ENCODE assay signal across 9 cellular contexts in the genomic region with DNA sequence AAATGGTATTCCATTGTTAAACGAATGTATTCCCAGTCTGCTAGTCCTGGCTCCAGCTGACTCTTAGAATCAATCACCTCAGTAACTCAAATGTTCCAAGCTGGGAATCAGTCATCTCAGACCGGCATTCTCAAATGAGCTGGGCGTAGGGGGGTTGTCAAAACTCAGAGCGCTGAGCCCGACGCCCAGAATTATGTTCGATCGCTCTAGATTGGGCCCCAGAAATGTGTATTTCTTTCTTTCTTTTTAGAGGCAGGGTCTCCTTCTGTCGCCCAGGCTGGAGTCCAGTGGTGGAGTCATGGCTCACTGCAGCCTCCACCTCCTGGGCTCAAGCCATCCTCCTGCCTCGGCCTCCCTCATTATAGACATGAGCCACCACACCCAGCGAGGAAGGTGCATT.
DNase-seq lines count a peak whose midpoint lies in the region; ATAC-seq and TF ChIP-seq lines count a peak whose summit lies in the region.
"Had no signal": no experiment of that assay in that cellular context is flagged by ENCODE, and none has a peak within 500 bp of the region (broad histone marks: within the 10 kb centered on the region; RNA-seq: fewer than 3 reads in every experiment).

No MANE protein-coding gene starts in this region.

- ATAC-seq in omental fat pad (ENCODE audit: low FRiP score) (peak; percentile 1), GM21737 (IDR thresholded peaks at IDR 0.05; ENCODE audit: unreplicated experiment) (no peak), GM18867 (IDR thresholded peaks at IDR 0.05; ENCODE audit: unreplicated experiment) (no peak), HG02981 (IDR thresholded peaks at IDR 0.05; ENCODE audit: unreplicated experiment) (no peak)

- H3K27me3 ChIP-seq in BJ (ENCODE audit: control insufficient read depth, insufficient read depth, low read length) (peaks cover 12% of the 10 kb centered on the region), SJCRH30 (peaks cover 5% of the 10 kb centered on the region; the same call in 1 of the 2 replicates), esophagus squamous epithelium (peaks cover 0 to 8% (median 0%) of the 10 kb centered on the region in 4 donors)

- H3K4me3 ChIP-seq in BJ (ENCODE audit: low read depth, low read length): peak overlapping the region; percentile 57
- H3K4me3 ChIP-seq in SJCRH30: peak overlapping the region; percentile 65
- H3K4me3 ChIP-seq in esophagus squamous epithelium: peak overlapping the region; percentile 33 to 74 (median 47)

- no peak for TF ChIP-seq POLR2A in esophagus squamous epithelium (IDR thresholded peaks at IDR 0.05)

- H3K36me3 ChIP-seq in BJ (ENCODE audit: control insufficient read depth, insufficient read depth, low read length) (no peaks in the 10 kb centered on the region), SJCRH30 (no peaks in the 10 kb centered on the region), esophagus squamous epithelium (no peaks in the 10 kb centered on the region)

- POLR2A ChIA-PET in BJ (lab: Charles Lee): no interaction called here

- TF ChIP-seq CTCF in BJ (IDR thresholded peaks at IDR 0.05; ENCODE audit: insufficient read depth, low read depth, low read length) (no peak), esophagus squamous epithelium (IDR thresholded peaks at IDR 0.05) (no peak), omental fat pad (IDR thresholded peaks at IDR 0.05) (no peak)

- CTCF ChIA-PET in BJ (lab: Yijun Ruan, JAX): interaction anchor here (1.5 kb wide), 1 partner anchor 98 kb away, joined by 3 read pairs; no protein-coding TSS in a partner anchor

- intact Hi-C loops in esophagus squamous epithelium (cut with DNase I): no loop called here

- DNase-seq in BJ (ENCODE audit: low read depth) (no peak), SJCRH30 (no peak), esophagus squamous epithelium (lab: John Stamatoyannopoulos, UW) (no peak), omental fat pad (ENCODE audit: low spot score) (no peak), inferior parietal cortex (ENCODE audit: extremely low spot score) (no peak)
- DNase-seq: NCI-H1092 had no signal

- no peak overlapping the region; the same call in 1 of the 2 replicates for H3K27ac ChIP-seq in SJCRH30
- H3K27ac ChIP-seq in esophagus squamous epithelium: peak overlapping the region in 3 of 4 donors; percentile 78 to 87 (median 80)

- H3K4me1 ChIP-seq in SJCRH30 (no peaks in the 10 kb centered on the region), esophagus squamous epithelium (peaks cover 0 to 22% (median 11%) of the 10 kb centered on the region in 3 donors)

- whole genome bisulfite sequencing in esophagus squamous epithelium, 2 donors: 61 to 67% methylated on average over 10 of the region's 11 CpGs

- no peaks in the 10 kb centered on the region for H3K9me3 ChIP-seq in SJCRH30 (replicated peaks)
- no peaks in the 10 kb centered on the region for H3K9me3 ChIP-seq in esophagus squamous epithelium
